Comparison of ENCODE assay signal across 1 cellular context in the genomic region with DNA sequence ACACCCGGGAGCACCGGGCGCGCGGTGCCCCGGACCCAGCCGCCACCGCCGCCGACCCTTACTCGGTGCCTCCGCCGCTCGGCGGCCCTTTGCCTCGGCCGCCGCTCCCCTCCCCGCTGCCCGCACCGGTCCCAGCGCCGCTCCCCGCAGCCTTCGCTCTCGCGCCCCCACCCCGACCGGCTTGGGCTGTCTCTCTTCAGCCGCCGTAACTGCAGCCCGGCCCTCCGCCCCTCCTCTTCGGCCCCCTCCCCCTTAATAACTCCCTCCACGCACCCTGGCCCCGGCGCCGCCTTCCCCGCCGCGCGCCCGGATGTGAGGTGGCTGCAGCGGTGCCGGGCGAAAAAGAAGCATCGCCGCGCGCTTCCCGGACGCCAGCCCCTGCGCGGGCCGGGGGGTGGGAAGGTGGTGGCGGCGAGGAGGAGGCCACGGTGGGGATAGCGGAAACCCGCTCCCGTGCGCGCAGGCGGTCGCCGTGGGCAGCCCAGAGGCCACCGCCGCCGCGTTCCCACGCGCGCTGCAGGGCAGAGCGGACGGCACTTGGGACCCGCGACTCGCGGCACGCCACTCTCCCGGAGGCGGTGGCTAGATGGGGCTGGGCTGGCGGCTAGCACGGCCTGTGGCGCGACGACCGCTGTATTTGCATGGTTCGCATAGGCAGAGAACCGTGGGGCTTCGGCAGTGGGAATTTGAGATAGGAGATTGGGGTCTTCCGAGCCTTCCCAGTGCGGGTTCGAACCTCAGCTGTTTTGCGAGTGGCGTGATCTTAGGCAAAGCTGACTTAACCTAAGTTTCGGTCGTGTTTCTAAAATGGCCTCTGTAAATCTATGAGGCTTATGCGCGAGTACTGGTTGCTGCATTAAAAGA.
TF ChIP-seq lines count a peak whose summit lies in the region.

A gene with protein sequence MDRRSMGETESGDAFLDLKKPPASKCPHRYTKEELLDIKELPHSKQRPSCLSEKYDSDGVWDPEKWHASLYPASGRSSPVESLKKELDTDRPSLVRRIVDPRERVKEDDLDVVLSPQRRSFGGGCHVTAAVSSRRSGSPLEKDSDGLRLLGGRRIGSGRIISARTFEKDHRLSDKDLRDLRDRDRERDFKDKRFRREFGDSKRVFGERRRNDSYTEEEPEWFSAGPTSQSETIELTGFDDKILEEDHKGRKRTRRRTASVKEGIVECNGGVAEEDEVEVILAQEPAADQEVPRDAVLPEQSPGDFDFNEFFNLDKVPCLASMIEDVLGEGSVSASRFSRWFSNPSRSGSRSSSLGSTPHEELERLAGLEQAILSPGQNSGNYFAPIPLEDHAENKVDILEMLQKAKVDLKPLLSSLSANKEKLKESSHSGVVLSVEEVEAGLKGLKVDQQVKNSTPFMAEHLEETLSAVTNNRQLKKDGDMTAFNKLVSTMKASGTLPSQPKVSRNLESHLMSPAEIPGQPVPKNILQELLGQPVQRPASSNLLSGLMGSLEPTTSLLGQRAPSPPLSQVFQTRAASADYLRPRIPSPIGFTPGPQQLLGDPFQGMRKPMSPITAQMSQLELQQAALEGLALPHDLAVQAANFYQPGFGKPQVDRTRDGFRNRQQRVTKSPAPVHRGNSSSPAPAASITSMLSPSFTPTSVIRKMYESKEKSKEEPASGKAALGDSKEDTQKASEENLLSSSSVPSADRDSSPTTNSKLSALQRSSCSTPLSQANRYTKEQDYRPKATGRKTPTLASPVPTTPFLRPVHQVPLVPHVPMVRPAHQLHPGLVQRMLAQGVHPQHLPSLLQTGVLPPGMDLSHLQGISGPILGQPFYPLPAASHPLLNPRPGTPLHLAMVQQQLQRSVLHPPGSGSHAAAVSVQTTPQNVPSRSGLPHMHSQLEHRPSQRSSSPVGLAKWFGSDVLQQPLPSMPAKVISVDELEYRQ (minus strand): TSS at position 211 of the 864 bp plus-strand sequence. CDS start 1,124 bp downstream, outside the sequence.

TF ChIP-seq in GM12878, 131 proteins besides CTCF, POLR2A, EP300 and RAD21 (continued from another document and continues in another):
- TF ChIP-seq, protein P1, sequence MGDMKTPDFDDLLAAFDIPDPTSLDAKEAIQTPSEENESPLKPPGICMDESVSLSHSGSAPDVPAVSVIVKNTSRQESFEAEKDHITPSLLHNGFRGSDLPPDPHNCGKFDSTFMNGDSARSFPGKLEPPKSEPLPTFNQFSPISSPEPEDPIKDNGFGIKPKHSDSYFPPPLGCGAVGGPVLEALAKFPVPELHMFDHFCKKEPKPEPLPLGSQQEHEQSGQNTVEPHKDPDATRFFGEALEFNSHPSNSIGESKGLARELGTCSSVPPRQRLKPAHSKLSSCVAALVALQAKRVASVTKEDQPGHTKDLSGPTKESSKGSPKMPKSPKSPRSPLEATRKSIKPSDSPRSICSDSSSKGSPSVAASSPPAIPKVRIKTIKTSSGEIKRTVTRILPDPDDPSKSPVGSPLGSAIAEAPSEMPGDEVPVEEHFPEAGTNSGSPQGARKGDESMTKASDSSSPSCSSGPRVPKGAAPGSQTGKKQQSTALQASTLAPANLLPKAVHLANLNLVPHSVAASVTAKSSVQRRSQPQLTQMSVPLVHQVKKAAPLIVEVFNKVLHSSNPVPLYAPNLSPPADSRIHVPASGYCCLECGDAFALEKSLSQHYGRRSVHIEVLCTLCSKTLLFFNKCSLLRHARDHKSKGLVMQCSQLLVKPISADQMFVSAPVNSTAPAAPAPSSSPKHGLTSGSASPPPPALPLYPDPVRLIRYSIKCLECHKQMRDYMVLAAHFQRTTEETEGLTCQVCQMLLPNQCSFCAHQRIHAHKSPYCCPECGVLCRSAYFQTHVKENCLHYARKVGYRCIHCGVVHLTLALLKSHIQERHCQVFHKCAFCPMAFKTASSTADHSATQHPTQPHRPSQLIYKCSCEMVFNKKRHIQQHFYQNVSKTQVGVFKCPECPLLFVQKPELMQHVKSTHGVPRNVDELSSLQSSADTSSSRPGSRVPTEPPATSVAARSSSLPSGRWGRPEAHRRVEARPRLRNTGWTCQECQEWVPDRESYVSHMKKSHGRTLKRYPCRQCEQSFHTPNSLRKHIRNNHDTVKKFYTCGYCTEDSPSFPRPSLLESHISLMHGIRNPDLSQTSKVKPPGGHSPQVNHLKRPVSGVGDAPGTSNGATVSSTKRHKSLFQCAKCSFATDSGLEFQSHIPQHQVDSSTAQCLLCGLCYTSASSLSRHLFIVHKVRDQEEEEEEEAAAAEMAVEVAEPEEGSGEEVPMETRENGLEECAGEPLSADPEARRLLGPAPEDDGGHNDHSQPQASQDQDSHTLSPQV (IDR thresholded peaks at IDR 0.05) = peak; percentile 95
- TF ChIP-seq, protein P2, sequence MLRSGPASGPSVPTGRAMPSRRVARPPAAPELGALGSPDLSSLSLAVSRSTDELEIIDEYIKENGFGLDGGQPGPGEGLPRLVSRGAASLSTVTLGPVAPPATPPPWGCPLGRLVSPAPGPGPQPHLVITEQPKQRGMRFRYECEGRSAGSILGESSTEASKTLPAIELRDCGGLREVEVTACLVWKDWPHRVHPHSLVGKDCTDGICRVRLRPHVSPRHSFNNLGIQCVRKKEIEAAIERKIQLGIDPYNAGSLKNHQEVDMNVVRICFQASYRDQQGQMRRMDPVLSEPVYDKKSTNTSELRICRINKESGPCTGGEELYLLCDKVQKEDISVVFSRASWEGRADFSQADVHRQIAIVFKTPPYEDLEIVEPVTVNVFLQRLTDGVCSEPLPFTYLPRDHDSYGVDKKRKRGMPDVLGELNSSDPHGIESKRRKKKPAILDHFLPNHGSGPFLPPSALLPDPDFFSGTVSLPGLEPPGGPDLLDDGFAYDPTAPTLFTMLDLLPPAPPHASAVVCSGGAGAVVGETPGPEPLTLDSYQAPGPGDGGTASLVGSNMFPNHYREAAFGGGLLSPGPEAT (IDR thresholded peaks at IDR 0.05; ENCODE audit: low read depth) = no peak
- TF ChIP-seq ZNF622 (IDR thresholded peaks at IDR 0.05) (no peak), CBX5 (IDR thresholded peaks at IDR 0.05; ENCODE audit: low read depth) (no peak), FOS (IDR thresholded peaks at IDR 0.05; ENCODE audit: borderline replicate concordance, extremely low read depth, insufficient read length) (no peak), YY1 (IDR thresholded peaks at IDR 0.05; ENCODE audit: low read depth, low read length) (no peak), PAX8 (IDR thresholded peaks at IDR 0.05) (no peak), BCL11A (IDR thresholded peaks at IDR 0.05; ENCODE audit: low read depth, low read length) (no peak), CREM (IDR thresholded peaks at IDR 0.05; ENCODE audit: low read depth) (0 out of 2 replicates have a peak, but pooled peaks have one; percentile 37), MTA3 (IDR thresholded peaks at IDR 0.05; ENCODE audit: borderline replicate concordance, low read length) (no peak), SPI1 (IDR thresholded peaks at IDR 0.05; ENCODE audit: borderline replicate concordance, insufficient read depth, low read depth, low read length) (no peak), RFX5 (IDR thresholded peaks at IDR 0.05; ENCODE audit: low read depth, low read length) (no peak), STAT1 (conservative IDR thresholded peaks at IDR 0.05) (peak; percentile 48; the same call in 1 of the 2 replicates), NR2C1 (IDR thresholded peaks at IDR 0.05) (peak; percentile 17; the same call in 1 of the 2 replicates), ZZZ3 (IDR thresholded peaks at IDR 0.05; ENCODE audit: control insufficient read depth, insufficient read length, low read depth) (no peak), NR2F1 (conservative IDR thresholded peaks at IDR 0.05) (peak; percentile 55; the same call in 1 of the 2 replicates), TARDBP (IDR thresholded peaks at IDR 0.05; ENCODE audit: borderline replicate concordance) (no peak), CHD1 (IDR thresholded peaks at IDR 0.05; ENCODE audit: low read depth, low read length) (no peak), IKZF2 (IDR thresholded peaks at IDR 0.05) (no peak), GABPA (IDR thresholded peaks at IDR 0.05; ENCODE audit: low read depth) (no peak), TCF12 (IDR thresholded peaks at IDR 0.05; ENCODE audit: low read depth, low read length) (no peak), SUPT20H (IDR thresholded peaks at IDR 0.05; ENCODE audit: borderline replicate concordance, control insufficient read depth, low read depth, low read length) (no peak), EGR1 (IDR thresholded peaks at IDR 0.05; ENCODE audit: borderline replicate concordance in 1 of 2, low read depth in 2 of 2, low read length in 2 of 2) (peak in 1 of 2 experiments; percentile 27; a peak in 1 of 3 replicates), ZBED1 (IDR thresholded peaks at IDR 0.05; ENCODE audit: borderline replicate concordance) (no peak; the same call in 1 of the 2 replicates), JUND (IDR thresholded peaks at IDR 0.05; ENCODE audit: low read depth, low read length) (no peak)
- TF ChIP-seq, protein P3, sequence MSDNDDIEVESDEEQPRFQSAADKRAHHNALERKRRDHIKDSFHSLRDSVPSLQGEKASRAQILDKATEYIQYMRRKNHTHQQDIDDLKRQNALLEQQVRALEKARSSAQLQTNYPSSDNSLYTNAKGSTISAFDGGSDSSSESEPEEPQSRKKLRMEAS (IDR thresholded peaks at IDR 0.05; ENCODE audit: low read depth, low read length) = no peak
- TF ChIP-seq, protein P4, sequence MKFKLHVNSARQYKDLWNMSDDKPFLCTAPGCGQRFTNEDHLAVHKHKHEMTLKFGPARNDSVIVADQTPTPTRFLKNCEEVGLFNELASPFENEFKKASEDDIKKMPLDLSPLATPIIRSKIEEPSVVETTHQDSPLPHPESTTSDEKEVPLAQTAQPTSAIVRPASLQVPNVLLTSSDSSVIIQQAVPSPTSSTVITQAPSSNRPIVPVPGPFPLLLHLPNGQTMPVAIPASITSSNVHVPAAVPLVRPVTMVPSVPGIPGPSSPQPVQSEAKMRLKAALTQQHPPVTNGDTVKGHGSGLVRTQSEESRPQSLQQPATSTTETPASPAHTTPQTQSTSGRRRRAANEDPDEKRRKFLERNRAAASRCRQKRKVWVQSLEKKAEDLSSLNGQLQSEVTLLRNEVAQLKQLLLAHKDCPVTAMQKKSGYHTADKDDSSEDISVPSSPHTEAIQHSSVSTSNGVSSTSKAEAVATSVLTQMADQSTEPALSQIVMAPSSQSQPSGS (IDR thresholded peaks at IDR 0.05; ENCODE audit: low read length) = no peak
- TF ChIP-seq, protein P5, sequence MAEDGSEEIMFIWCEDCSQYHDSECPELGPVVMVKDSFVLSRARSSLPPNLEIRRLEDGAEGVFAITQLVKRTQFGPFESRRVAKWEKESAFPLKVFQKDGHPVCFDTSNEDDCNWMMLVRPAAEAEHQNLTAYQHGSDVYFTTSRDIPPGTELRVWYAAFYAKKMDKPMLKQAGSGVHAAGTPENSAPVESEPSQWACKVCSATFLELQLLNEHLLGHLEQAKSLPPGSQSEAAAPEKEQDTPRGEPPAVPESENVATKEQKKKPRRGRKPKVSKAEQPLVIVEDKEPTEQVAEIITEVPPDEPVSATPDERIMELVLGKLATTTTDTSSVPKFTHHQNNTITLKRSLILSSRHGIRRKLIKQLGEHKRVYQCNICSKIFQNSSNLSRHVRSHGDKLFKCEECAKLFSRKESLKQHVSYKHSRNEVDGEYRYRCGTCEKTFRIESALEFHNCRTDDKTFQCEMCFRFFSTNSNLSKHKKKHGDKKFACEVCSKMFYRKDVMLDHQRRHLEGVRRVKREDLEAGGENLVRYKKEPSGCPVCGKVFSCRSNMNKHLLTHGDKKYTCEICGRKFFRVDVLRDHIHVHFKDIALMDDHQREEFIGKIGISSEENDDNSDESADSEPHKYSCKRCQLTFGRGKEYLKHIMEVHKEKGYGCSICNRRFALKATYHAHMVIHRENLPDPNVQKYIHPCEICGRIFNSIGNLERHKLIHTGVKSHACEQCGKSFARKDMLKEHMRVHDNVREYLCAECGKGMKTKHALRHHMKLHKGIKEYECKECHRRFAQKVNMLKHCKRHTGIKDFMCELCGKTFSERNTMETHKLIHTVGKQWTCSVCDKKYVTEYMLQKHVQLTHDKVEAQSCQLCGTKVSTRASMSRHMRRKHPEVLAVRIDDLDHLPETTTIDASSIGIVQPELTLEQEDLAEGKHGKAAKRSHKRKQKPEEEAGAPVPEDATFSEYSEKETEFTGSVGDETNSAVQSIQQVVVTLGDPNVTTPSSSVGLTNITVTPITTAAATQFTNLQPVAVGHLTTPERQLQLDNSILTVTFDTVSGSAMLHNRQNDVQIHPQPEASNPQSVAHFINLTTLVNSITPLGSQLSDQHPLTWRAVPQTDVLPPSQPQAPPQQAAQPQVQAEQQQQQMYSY (CRISPR knock-in tag; IDR thresholded peaks at IDR 0.05) = no peak
- TF ChIP-seq, protein P6, sequence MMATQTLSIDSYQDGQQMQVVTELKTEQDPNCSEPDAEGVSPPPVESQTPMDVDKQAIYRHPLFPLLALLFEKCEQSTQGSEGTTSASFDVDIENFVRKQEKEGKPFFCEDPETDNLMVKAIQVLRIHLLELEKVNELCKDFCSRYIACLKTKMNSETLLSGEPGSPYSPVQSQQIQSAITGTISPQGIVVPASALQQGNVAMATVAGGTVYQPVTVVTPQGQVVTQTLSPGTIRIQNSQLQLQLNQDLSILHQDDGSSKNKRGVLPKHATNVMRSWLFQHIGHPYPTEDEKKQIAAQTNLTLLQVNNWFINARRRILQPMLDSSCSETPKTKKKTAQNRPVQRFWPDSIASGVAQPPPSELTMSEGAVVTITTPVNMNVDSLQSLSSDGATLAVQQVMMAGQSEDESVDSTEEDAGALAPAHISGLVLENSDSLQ (IDR thresholded peaks at IDR 0.05) = no peak
- TF ChIP-seq, protein P7, sequence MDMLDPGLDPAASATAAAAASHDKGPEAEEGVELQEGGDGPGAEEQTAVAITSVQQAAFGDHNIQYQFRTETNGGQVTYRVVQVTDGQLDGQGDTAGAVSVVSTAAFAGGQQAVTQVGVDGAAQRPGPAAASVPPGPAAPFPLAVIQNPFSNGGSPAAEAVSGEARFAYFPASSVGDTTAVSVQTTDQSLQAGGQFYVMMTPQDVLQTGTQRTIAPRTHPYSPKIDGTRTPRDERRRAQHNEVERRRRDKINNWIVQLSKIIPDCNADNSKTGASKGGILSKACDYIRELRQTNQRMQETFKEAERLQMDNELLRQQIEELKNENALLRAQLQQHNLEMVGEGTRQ (IDR thresholded peaks at IDR 0.05; ENCODE audit: borderline replicate concordance, low read depth, low read length) = no peak
- TF ChIP-seq, protein P8, sequence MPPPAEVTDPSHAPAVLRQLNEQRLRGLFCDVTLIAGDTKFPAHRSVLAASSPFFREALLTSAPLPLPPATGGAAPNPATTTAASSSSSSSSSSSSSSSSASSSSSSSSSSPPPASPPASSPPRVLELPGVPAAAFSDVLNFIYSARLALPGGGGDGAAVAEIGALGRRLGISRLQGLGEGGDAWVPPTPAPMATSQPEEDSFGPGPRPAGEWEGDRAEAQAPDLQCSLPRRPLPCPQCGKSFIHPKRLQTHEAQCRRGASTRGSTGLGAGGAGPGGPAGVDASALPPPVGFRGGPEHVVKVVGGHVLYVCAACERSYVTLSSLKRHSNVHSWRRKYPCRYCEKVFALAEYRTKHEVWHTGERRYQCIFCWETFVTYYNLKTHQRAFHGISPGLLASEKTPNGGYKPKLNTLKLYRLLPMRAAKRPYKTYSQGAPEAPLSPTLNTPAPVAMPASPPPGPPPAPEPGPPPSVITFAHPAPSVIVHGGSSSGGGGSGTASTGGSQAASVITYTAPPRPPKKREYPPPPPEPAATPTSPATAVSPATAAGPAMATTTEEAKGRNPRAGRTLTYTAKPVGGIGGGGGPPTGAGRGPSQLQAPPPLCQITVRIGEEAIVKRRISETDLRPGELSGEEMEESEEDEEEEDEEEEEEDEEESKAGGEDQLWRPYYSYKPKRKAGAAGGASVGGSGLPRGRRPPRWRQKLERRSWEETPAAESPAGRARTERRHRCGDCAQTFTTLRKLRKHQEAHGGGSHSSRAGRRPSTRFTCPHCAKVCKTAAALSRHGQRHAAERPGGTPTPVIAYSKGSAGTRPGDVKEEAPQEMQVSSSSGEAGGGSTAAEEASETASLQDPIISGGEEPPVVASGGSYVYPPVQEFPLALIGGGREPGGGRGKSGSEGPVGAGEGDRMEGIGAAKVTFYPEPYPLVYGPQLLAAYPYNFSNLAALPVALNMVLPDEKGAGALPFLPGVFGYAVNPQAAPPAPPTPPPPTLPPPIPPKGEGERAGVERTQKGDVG (CRISPR knock-in tag; IDR thresholded peaks at IDR 0.05) = no peak
